In genomic region chr10:79067241-79068202, GRCh38 we compare ENCODE assay signal across 8 cellular contexts. TPM values are rescaled to one million over a fixed set of nuclear protein-coding genes. Genes with fewer than 3 reads are reported as not detected.
DNase-seq lines count a peak whose midpoint lies in the region; ATAC-seq lines count a peak whose summit lies in the region.

No MANE protein-coding gene starts in this region.

- peak overlapping the region; percentile 75 to 100 (median 98) for H3K4me3 ChIP-seq in BLaER1 treated with 17β-estradiol and CSF1 and Interleukin-3, amounts not matched to agents 10 nM and 100 nM
- H3K4me3 ChIP-seq in mesodermal cell (ENCODE audit: extremely low read depth, insufficient read depth, low read length, poor library complexity, severe bottlenecking) = peak overlapping the region; percentile 86

- DNase-seq in NOMO-1 treated with dmso at 0.1 percent for 144 hours (lab: John Stamatoyannopoulos, UW; ENCODE audit: unreplicated experiment) (peak; percentile 64), activated T-cell treated with anti-CD3 and anti-CD28 coated beads for 24 hours (ENCODE audit: low read depth) (peak; percentile 75), epidermal melanocyte (ENCODE audit: insufficient read length, low spot score) (peak; percentile 76)
- DNase-seq in stimulated activated CD8-positive, alpha-beta memory T cell treated with anti-CD3 and anti-CD28 coated beads, Interleukin-12 subunit alpha, Interleukin-12 subunit beta, amount 100 ng/mL, for 24 hours (ENCODE audit: extremely low read depth) = peak; percentile 30

- 1 to 3% methylated on average over 35 to 49 of the region's 81 CpGs for WGBS in mesodermal cell (ENCODE audit: insufficient coverage in 2 of 2), 2 experiments

- ATAC-seq in HG02678 (IDR thresholded peaks at IDR 0.05; ENCODE audit: unreplicated experiment) (peak; percentile 19), GM21515 (IDR thresholded peaks at IDR 0.05; ENCODE audit: unreplicated experiment) (no peak)

- H3K9ac ChIP-seq in BLaER1 treated with 17β-estradiol and CSF1 and Interleukin-3, amounts not matched to agents 10 nM and 100 nM = peak overlapping the region; percentile 71 to 97 (median 95)

- peaks cover 33 to 60% (median 47%) of the 10 kb centered on the region in 10 experiments for H3K4me1 ChIP-seq in BLaER1 treated with 17β-estradiol and CSF1 and Interleukin-3, amounts not matched to agents 10 nM and 100 nM
- H3K4me1 ChIP-seq in mesodermal cell (ENCODE audit: control insufficient read depth, insufficient read depth, low read length, poor library complexity, severe bottlenecking) = peaks cover 11% of the 10 kb centered on the region

- peaks cover 0 to 6% (median 0%) of the 10 kb centered on the region in 11 experiments; a peak in 7 of 22 replicates for H3K27me3 ChIP-seq in BLaER1 treated with 17β-estradiol and CSF1 and Interleukin-3, amounts not matched to agents 10 nM and 100 nM

- H3K36me3 ChIP-seq in BLaER1 treated with 17β-estradiol and CSF1 and Interleukin-3, amounts not matched to agents 10 nM and 100 nM = no peaks in the 10 kb centered on the region
- peaks cover 4% of the 10 kb centered on the region for H3K36me3 ChIP-seq in mesodermal cell (ENCODE audit: control insufficient read depth, insufficient read depth, low read length)

- no peaks in the 10 kb centered on the region for H3K9me3 ChIP-seq in BLaER1 treated with 17β-estradiol and CSF1 and Interleukin-3, amounts not matched to agents 10 nM and 100 nM (replicated peaks in 1 of 11)
- H3K9me3 ChIP-seq in mesodermal cell (ENCODE audit: control insufficient read depth, low read length) = no peaks in the 10 kb centered on the region

- H3K4me2 ChIP-seq in BLaER1 treated with 17β-estradiol and CSF1 and Interleukin-3, amounts not matched to agents 10 nM and 100 nM = peak overlapping the region; percentile 88 to 100 (median 98)

- peak overlapping the region in 8 of 11 experiments; percentile 17 to 91 (median 52); a peak in 13 of 22 replicates for H3K27ac ChIP-seq in BLaER1 treated with 17β-estradiol and CSF1 and Interleukin-3, amounts not matched to agents 10 nM and 100 nM
- peak overlapping the region; percentile 84 for H3K27ac ChIP-seq in mesodermal cell (ENCODE audit: low read depth, low read length, severe bottlenecking)

- H4K20me1 ChIP-seq in BLaER1 treated with 17β-estradiol and CSF1 and Interleukin-3, amounts not matched to agents 10 nM and 100 nM = peaks cover 25 to 39% (median 28%) of the 10 kb centered on the region in 11 experiments

RNA-seq across cellular contexts. Expression of gene ZMIZ1, which starts 1.2 kb away (rescaled TPM):
- polyA plus RNA-seq in mesodermal cell (2013, experiment 1 of 2) = 53.5 TPM
- polyA plus RNA-seq in mesodermal cell (2013, experiment 2 of 2) = 52.9 TPM
